ENCODE assay signal across 23 cellular contexts in genomic region chr14:78721756-78722455, GRCh38.
A peak's percentile ranks its signal among the peaks of the same experiment; 100 is the strongest.
DNase-seq lines count a peak whose midpoint lies in the region; ATAC-seq and TF ChIP-seq lines count a peak whose summit lies in the region.
"Had no signal": no experiment of that assay in that cellular context is flagged by ENCODE, and none has a peak within 500 bp of the region (broad histone marks: within the 10 kb centered on the region; RNA-seq: fewer than 3 reads in every experiment).

No MANE protein-coding gene starts in this region.

- TF ChIP-seq RAD21 in SK-N-SH (IDR thresholded peaks at IDR 0.05; ENCODE audit: low read length) = no peak

- no peak overlapping the region for H3K27ac ChIP-seq in SK-N-SH (ENCODE audit: low read depth in 2 of 2, low read length in 1 of 2)
- H3K27ac ChIP-seq: cardiac muscle cell, pancreas, vagina had no signal

- H3K4me1 ChIP-seq in SK-N-SH (ENCODE audit: control insufficient read depth in 1 of 2, insufficient read depth in 2 of 2, low read depth in 1 of 2, low read length in 1 of 2) = no peaks in the 10 kb centered on the region
- H3K4me1 ChIP-seq: HAP-1, pancreas, vagina had no signal

- no peak overlapping the region for H3K4me3 ChIP-seq in SK-N-SH (ENCODE audit: low read depth in 2 of 2, low read length in 1 of 2)
- H3K4me3 ChIP-seq: cardiac muscle cell, HAP-1, pancreas, vagina had no signal

- CTCF ChIA-PET in SK-N-SH (lab: Yijun Ruan, JAX) = interaction anchor here (0.6 to 1.3 kb wide), 2 partner anchors 11 to 336 kb away, joined by 3 read pairs; no protein-coding TSS in a partner anchor

- no peaks in the 10 kb centered on the region for H3F3A ChIP-seq in SK-N-SH (replicated peaks; ENCODE audit: insufficient read depth)

- no peak for TF ChIP-seq EP300 in SK-N-SH (IDR thresholded peaks at IDR 0.05; ENCODE audit: borderline replicate concordance in 1 of 2, low read depth in 1 of 2, low read length in 1 of 2)

- DNase-seq in COLO668 (lab: John Stamatoyannopoulos, UW; ENCODE audit: unreplicated experiment) (peak; percentile 61), NCI-H2081 treated with DMSO at 0.1 percent for 48 hours (lab: John Stamatoyannopoulos, UW) (peak; percentile 11), RPMI8226 (peak; percentile 84), SK-N-SH (no peak)
- no peak for DNase-seq in stimulated activated naive CD4-positive, alpha-beta T cell treated with Interleukin-2 at 50 U/mL for 16 hours (lab: John Stamatoyannopoulos, UW)
- DNase-seq: activated naive CD4-positive, alpha-beta T cell treated with anti-CD3 and anti-CD28 coated beads for 36 hours; activated T-cell treated with anti-CD3 and anti-CD28 coated beads, Interleukin-2, amount 50 U/mL, for 24 hours; amygdala; C1 segment of cervical spinal cord; head of caudate nucleus; NCI-H2029; pancreas had no signal

- POLR2A ChIA-PET in SK-N-SH (lab: Yijun Ruan, JAX) = no interaction called here

- no peak overlapping the region for H2AFZ ChIP-seq in SK-N-SH (ENCODE audit: low read depth)

- no peak overlapping the region for H3K4me2 ChIP-seq in SK-N-SH

- no peaks in the 10 kb centered on the region for H4K20me1 ChIP-seq in SK-N-SH (ENCODE audit: insufficient read depth)

- no peaks in the 10 kb centered on the region for H3K27me3 ChIP-seq in SK-N-SH (ENCODE audit: insufficient read depth)
- H3K27me3 ChIP-seq: cardiac muscle cell, pancreas, vagina had no signal

- H3K36me3 ChIP-seq in SK-N-SH (replicated peaks in 1 of 2; ENCODE audit: control insufficient read depth in 1 of 2, insufficient read depth in 2 of 2, low read length in 1 of 2) = no peaks in the 10 kb centered on the region
- H3K36me3 ChIP-seq: cardiac muscle cell, HAP-1, pancreas, vagina had no signal

- no peak overlapping the region for H3K9ac ChIP-seq in SK-N-SH

- peak; percentile 51 for ATAC-seq in GM18868 (IDR thresholded peaks at IDR 0.05; ENCODE audit: unreplicated experiment)
- no peak for ATAC-seq in GM18498 (IDR thresholded peaks at IDR 0.05; ENCODE audit: unreplicated experiment)
- ATAC-seq in HG03442 (IDR thresholded peaks at IDR 0.05; ENCODE audit: unreplicated experiment) = no peak
- ATAC-seq: activated CD4-positive, CD25-positive, alpha-beta regulatory T cell treated with anti-CD3 and anti-CD28 coated beads, Interleukin-2, amount 50 U/mL, for 24 hours; left lobe of liver; natural killer cell treated with Interleukin-12 subunit alpha and Interleukin-12 subunit beta and Interleukin-15 and Interleukin-18, amount 100 ng/mL, for 72 hours; sciatic nerve; SK-N-SH treated with all-trans-retinoic acid at 6 μM for 48 hours had no signal

- no peak for TF ChIP-seq CTCF in SK-N-SH (IDR thresholded peaks at IDR 0.05)

- 3% methylated on average over 6 of the region's 6 CpGs for WGBS in SK-N-SH (ENCODE audit: low lambda C conversion rate)

- no peaks in the 10 kb centered on the region for H3K9me3 ChIP-seq in SK-N-SH
- H3K9me3 ChIP-seq: HAP-1, pancreas, vagina had no signal

- no peaks in the 10 kb centered on the region for H3K9me2 ChIP-seq in SK-N-SH

- H3K79me2 ChIP-seq in SK-N-SH (ENCODE audit: insufficient read depth) = no peaks in the 10 kb centered on the region

TF ChIP-seq in SK-N-SH, 30 proteins besides CTCF, POLR2A, EP300 and RAD21:
- TF ChIP-seq GABPA (IDR thresholded peaks at IDR 0.05; ENCODE audit: low read depth) (no peak), REST (IDR thresholded peaks at IDR 0.05; ENCODE audit: low read depth, low read length) (no peak), USF2 (IDR thresholded peaks at IDR 0.05; ENCODE audit: borderline replicate concordance, low read depth, low read length) (no peak), RCOR1 (IDR thresholded peaks at IDR 0.05; ENCODE audit: low read length) (no peak), SIN3A (IDR thresholded peaks at IDR 0.05; ENCODE audit: borderline replicate concordance, low read depth, low read length) (no peak), MAX (IDR thresholded peaks at IDR 0.05; ENCODE audit: low read depth) (no peak), YY1 (IDR thresholded peaks at IDR 0.05; ENCODE audit: low read depth) (no peak), IRF3 (IDR thresholded peaks at IDR 0.05; ENCODE audit: low read depth, low read length) (no peak), CHD2 (IDR thresholded peaks at IDR 0.05; ENCODE audit: low read length, partially characterized antibody) (no peak), NRF1 (IDR thresholded peaks at IDR 0.05; ENCODE audit: low read depth, low read length) (no peak), MEF2A (IDR thresholded peaks at IDR 0.05; ENCODE audit: borderline replicate concordance, low read depth) (no peak), JUND (IDR thresholded peaks at IDR 0.05) (no peak), SMC3 (IDR thresholded peaks at IDR 0.05; ENCODE audit: low read depth, low read length) (no peak), PBX3 (IDR thresholded peaks at IDR 0.05) (no peak), POLR2AphosphoS5 (IDR thresholded peaks at IDR 0.05; ENCODE audit: low read depth, low read length) (no peak), NFIC (IDR thresholded peaks at IDR 0.05; ENCODE audit: borderline replicate concordance) (no peak), ZBTB33 (IDR thresholded peaks at IDR 0.05; ENCODE audit: borderline replicate concordance, low read depth) (no peak), RFX5 (IDR thresholded peaks at IDR 0.05; ENCODE audit: low read length) (no peak), GATA2 (CRISPR knock-in tag; IDR thresholded peaks at IDR 0.05) (no peak)
TF ChIP-seq in SK-N-SH: peak in this region for 0.

Comparison
In these comparisons a context has a peak if more than half of its experiments do, and no peak if none do; other contexts are left out.
1. DNase-seq: peak in COLO668 (single experiment), NCI-H2081 treated with DMSO at 0.1 percent for 48 hours (single experiment) and RPMI8226 (single experiment); none in stimulated activated naive CD4-positive, alpha-beta T cell treated with Interleukin-2 at 50 U/mL for 16 hours (single experiment) and SK-N-SH (single experiment).